ENCODE assay signal across 21 cellular contexts in the genomic region with DNA sequence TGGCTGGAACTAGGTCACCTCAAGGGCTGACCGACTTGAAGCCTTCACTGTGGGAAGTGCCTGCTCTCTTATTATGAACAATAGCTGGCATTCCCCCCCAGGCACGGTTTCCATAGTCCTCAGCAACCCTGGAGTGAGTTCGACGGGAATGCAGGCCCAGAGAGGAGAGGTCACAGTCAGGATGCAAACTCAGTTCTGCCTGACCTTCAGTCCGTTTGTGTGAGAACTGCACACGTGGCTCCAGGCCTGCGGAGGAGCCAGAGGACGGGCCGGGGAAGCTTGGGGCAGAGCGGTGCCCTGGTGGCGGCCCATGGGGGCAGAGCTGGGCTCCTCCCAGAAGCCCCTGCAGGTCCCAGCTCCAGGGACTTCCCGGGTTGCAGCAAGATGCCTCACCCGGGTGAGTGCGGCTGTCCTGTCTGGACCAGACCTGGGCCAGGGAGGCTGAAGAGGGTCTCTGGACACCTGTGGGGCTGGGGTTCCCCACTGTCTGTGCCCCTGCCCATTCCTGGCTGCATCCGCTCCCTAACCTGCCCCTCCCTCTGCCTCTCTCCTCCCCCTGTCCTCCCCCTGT. TPM values are rescaled to one million over a fixed set of nuclear protein-coding genes. Genes with fewer than 3 reads are reported as not detected.
DNase-seq lines count a peak whose midpoint lies in the region; ATAC-seq, FAIRE-seq and TF ChIP-seq lines count a peak whose summit lies in the region.
"Had no signal": no experiment of that assay in that cellular context is flagged by ENCODE, and none has a peak within 500 bp of the region (broad histone marks: within the 10 kb centered on the region; RNA-seq: fewer than 3 reads in every experiment).

No MANE protein-coding gene starts in this region.

- H3K36me3 ChIP-seq in HUES48 (ENCODE audit: control insufficient read depth, insufficient read depth, low read length) (no peaks in the 10 kb centered on the region), HepG2 (replicated peaks in 1 of 2; ENCODE audit: control insufficient read depth in 1 of 2, insufficient read depth in 2 of 2, low read length in 2 of 2) (no peaks in the 10 kb centered on the region)
- H3K36me3 ChIP-seq: heart right ventricle, SJCRH30 had no signal

- no peak overlapping the region for H3K4me3 ChIP-seq in HUES48 (ENCODE audit: low read depth, low read length)
- H3K4me3 ChIP-seq in HepG2 (replicated peaks in 1 of 3; ENCODE audit: insufficient read depth in 1 of 3, low read depth in 2 of 3, low read length in 3 of 3): peak overlapping the region; percentile 5 to 51 (median 8); a peak in 3 of 6 replicates
- H3K4me3 ChIP-seq: heart right ventricle, mucosa of descending colon, PC-9, SJCRH30 had no signal

- peak; percentile 55 for TF ChIP-seq RAD21 in HepG2 (CRISPR knock-in tag; IDR thresholded peaks at IDR 0.05)

- no peak overlapping the region for H3K9ac ChIP-seq in HUES48 (ENCODE audit: low read depth, low read length)
- peak overlapping the region; percentile 39; the same call in 1 of the 2 replicates for H3K9ac ChIP-seq in HepG2 (ENCODE audit: insufficient read depth, low read depth, low read length)

- CTCF ChIA-PET in HepG2 (lab: Yijun Ruan, JAX; ENCODE audit: low intra/inter-chr PET ratio, low total read pairs): no interaction called here

- TF ChIP-seq CTCF in HepG2 (CRISPR knock-in tag; IDR thresholded peaks at IDR 0.05): 0 out of 2 replicates have a peak, but pooled peaks have one; percentile 25

- TF ChIP-seq POLR2A in HepG2 (IDR thresholded peaks at IDR 0.05; ENCODE audit: insufficient read depth in 1 of 2, low read depth in 2 of 2, low read length in 2 of 2): peak in 1 of 2 experiments; percentile 32; a peak in 1 of 4 replicates

- peaks cover 5% of the 10 kb centered on the region; the same call in 1 of the 2 replicates for H3K4me1 ChIP-seq in HUES48 (ENCODE audit: control insufficient read depth, insufficient read depth, low read length)
- H3K4me1 ChIP-seq in HepG2 (ENCODE audit: insufficient read depth, low read length): peaks cover 31% of the 10 kb centered on the region

- in situ Hi-C loops in HepG2 (cut with HindIII; ENCODE audit: extremely low pct_ligation_motif_present, low pct_unique_long_range_greater_than_20kb): no loop called here

- H3K4me2 ChIP-seq in HepG2 (ENCODE audit: low read depth, low read length): peak overlapping the region; percentile 76
- H3K4me2 ChIP-seq: PC-9 had no signal

- no peaks in the 10 kb centered on the region for H3K27me3 ChIP-seq in HUES48 (ENCODE audit: control insufficient read depth, insufficient read depth, low read length)
- H3K27me3 ChIP-seq in HepG2 (ENCODE audit: control insufficient read depth in 1 of 2, insufficient read depth in 2 of 2, low read length in 2 of 2): no peaks in the 10 kb centered on the region
- H3K27me3 ChIP-seq: heart right ventricle, SJCRH30 had no signal

- TF ChIP-seq EP300 in HepG2 (IDR thresholded peaks at IDR 0.05; ENCODE audit: low read depth in 2 of 2, low read length in 2 of 2): no peak
- no peak for TF ChIP-seq EP300 in HepG2 (CRISPR knock-in tag; IDR thresholded peaks at IDR 0.05; ENCODE audit: borderline replicate concordance)

- peak overlapping the region; percentile 69 for H3K27ac ChIP-seq in HUES48 (ENCODE audit: low read depth, low read length)
- peak overlapping the region; percentile 62 for H3K27ac ChIP-seq in caudate nucleus (ENCODE audit: low read depth, low read length)
- no peak overlapping the region for H3K27ac ChIP-seq in HepG2 (ENCODE audit: extremely low read length, insufficient read depth, low read length)
- peak overlapping the region; percentile 27 for H3K27ac ChIP-seq in temporal lobe (ENCODE audit: low read depth, low read length)
- H3K27ac ChIP-seq: heart right ventricle, PC-9, SJCRH30 had no signal

- peak; percentile 93 for ATAC-seq in HepG2
- no peak for ATAC-seq in GM18907 (IDR thresholded peaks at IDR 0.05; ENCODE audit: unreplicated experiment)
- no peak for ATAC-seq in GM18520 (IDR thresholded peaks at IDR 0.05; ENCODE audit: unreplicated experiment)
- ATAC-seq: mucosa of descending colon had no signal

- no peaks in the 10 kb centered on the region for H4K20me1 ChIP-seq in HepG2 (ENCODE audit: insufficient read depth, low read length)

- POLR2A ChIA-PET in HepG2 (lab: Yijun Ruan, JAX): interaction anchor here (1.6 kb wide), 1 partner anchor 59 kb away, joined by 3 read pairs; no protein-coding TSS in a partner anchor

- no peaks in the 10 kb centered on the region for H3K79me2 ChIP-seq in HepG2 (ENCODE audit: insufficient read depth, low read length)

- H3K9me3 ChIP-seq in HUES48 (ENCODE audit: control insufficient read depth, insufficient read depth, low read length): no peaks in the 10 kb centered on the region
- no peaks in the 10 kb centered on the region for H3K9me3 ChIP-seq in HepG2 (ENCODE audit: low read length)
- H3K9me3 ChIP-seq: heart right ventricle, mucosa of descending colon, SJCRH30 had no signal

- intact Hi-C loops in HepG2 (cut with micrococcal nuclease; ENCODE audit: unreplicated experiment): loop anchor here (5.0 kb wide), 1 partner anchor 213 kb away; a partner anchor contains a TSS

- 11% methylated on average over 10 of the region's 15 CpGs for WGBS in HepG2 (ENCODE audit: low lambda C conversion rate)

- peak in 1 of 61 donors; percentile 47 for DNase-seq in caudate nucleus (lab: John Stamatoyannopoulos, UW)
- DNase-seq in HepG2 (ENCODE audit: low spot score): peak; percentile 41
- no peak for DNase-seq in DMS53 (lab: John Stamatoyannopoulos, UW)
- DNase-seq: activated CD4-positive, CD25-positive, alpha-beta regulatory T cell; effector memory CD4-positive, alpha-beta T cell; heart right ventricle; kidney glomerular epithelial cell; NCI-H82; occipital lobe; PC-9; SJCRH30; stimulated activated CD4-positive, alpha-beta T cell treated with anti-CD3 and anti-CD28 coated beads, Interleukin-1b, Interleukin-23, amount 100 ng/mL, for 48 hours; T-helper 2 cell had no signal

- H2AFZ ChIP-seq in HepG2 (ENCODE audit: low read length): peak overlapping the region; percentile 83
- H2AFZ ChIP-seq: PC-9 had no signal

- FAIRE-seq in HepG2 (lab: Jason Lieb, UNC): peak; percentile 60

- no TSS peak for BruUV-seq in HepG2 (replicated peaks; lab: Mats Ljungman, UMichigan)

RNA-seq across cellular contexts. Expression of a gene that starts 17.2 kb away (rescaled TPM):
- total RNA-seq in HepG2 (2016; rRNA removed; fragmentation: Illumina TruSeq; extraction: Trizol) (0.75 and 0.86 TPM in 2 replicates), temporal lobe (5.4 TPM)
- total RNA-seq in HepG2 (2016; cell fraction: cytosol; rRNA removed; fragmentation: Illumina TruSeq; extraction: Trizol; ENCODE audit: low read depth): 0.79 and 0.81 TPM in 2 replicates
- total RNA-seq in HepG2 (2016; cell fraction: insoluble cytoplasmic fraction; rRNA removed; fragmentation: Illumina TruSeq; extraction: Trizol): 0.52 and 0.64 TPM in 2 replicates
- total RNA-seq in HepG2 (2016; cell fraction: membrane; rRNA removed; fragmentation: Illumina TruSeq; extraction: Trizol): 1.1 TPM in 2 replicates
- total RNA-seq in HepG2 (2016; cell fraction: nucleus; rRNA removed; fragmentation: Illumina TruSeq; extraction: Trizol): 0.34 and 0.53 TPM in 2 replicates
- 0.28 and 0.57 TPM in 2 replicates for polyA plus RNA-seq in HepG2 (2011; rRNA removed)
- polyA plus RNA-seq in HepG2 (2011; cell fraction: cytosol; rRNA removed): 0.32 and 0.40 TPM in 2 replicates
- polyA plus RNA-seq in HepG2 (2011; cell fraction: nucleus; rRNA removed): 0.59 and 0.73 TPM in 2 replicates
- polyA plus RNA-seq in HepG2 (2012): 0.36 and 0.82 TPM in 2 replicates
- polyA plus RNA-seq in HepG2 (2016; cell fraction: cytosol; fragmentation: Illumina TruSeq; extraction: Trizol; ENCODE audit: low read depth): 1.3 TPM in 2 replicates
- polyA plus RNA-seq in HepG2 (2016; cell fraction: insoluble cytoplasmic fraction; fragmentation: Illumina TruSeq; extraction: Trizol; ENCODE audit: low read depth): 0.61 and 0.70 TPM in 2 replicates
- 1.2 and 1.7 TPM in 2 replicates for polyA plus RNA-seq in HepG2 (2016; cell fraction: membrane; fragmentation: Illumina TruSeq; extraction: Trizol; ENCODE audit: low read depth)
- polyA plus RNA-seq in HepG2 (2016; cell fraction: nucleus; fragmentation: Illumina TruSeq; extraction: Trizol; ENCODE audit: insufficient read depth, low read depth): 0.71 and 1.6 TPM in 2 replicates
- 0.05 and 0.36 TPM in 2 replicates for polyA minus RNA-seq in HepG2 (2011; rRNA and poly(A)+ RNA removed; ENCODE audit: low replicate concordance)
- 0.30 TPM in 1 of 2 replicates, not detected in the other for polyA minus RNA-seq in HepG2 (2011; cell fraction: cytosol; rRNA and poly(A)+ RNA removed)
- polyA minus RNA-seq in HepG2 (2011; cell fraction: nucleus; rRNA and poly(A)+ RNA removed): 0.12 and 0.39 TPM in 2 replicates
- total RNA-seq: activated T-helper 1 cell treated with anti-CD3 and anti-CD28 coated beads, Interleukin-12 subunit alpha, Interleukin-12 subunit beta, Interleukin-2, Interleukin-4 antibody, amounts not matched to agents 30 ng/mL and 10 ng/mL and 1 ng/mL, durations not matched to agents 14 hours and 24 hours and 36 hours; fibroblast of lung; HT-29 had no signal

RNA-seq across cellular contexts. Expression of a gene that starts 48.0 kb away (rescaled TPM):
- total RNA-seq in HepG2 (2016; rRNA removed; fragmentation: Illumina TruSeq; extraction: Trizol): 90.9 and 134 TPM in 2 replicates
- total RNA-seq in HepG2 (2016; cell fraction: cytosol; rRNA removed; fragmentation: Illumina TruSeq; extraction: Trizol; ENCODE audit: low read depth): 16.2 and 17.3 TPM in 2 replicates
- 91.3 and 151 TPM in 2 replicates for total RNA-seq in HepG2 (2016; cell fraction: insoluble cytoplasmic fraction; rRNA removed; fragmentation: Illumina TruSeq; extraction: Trizol)
- 27.2 and 27.7 TPM in 2 replicates for total RNA-seq in HepG2 (2016; cell fraction: membrane; rRNA removed; fragmentation: Illumina TruSeq; extraction: Trizol)
- total RNA-seq in HepG2 (2016; cell fraction: nucleus; rRNA removed; fragmentation: Illumina TruSeq; extraction: Trizol): 39.2 and 45.9 TPM in 2 replicates
- polyA plus RNA-seq in HepG2 (2011; rRNA removed): 67.2 and 69.3 TPM in 2 replicates
- 55.4 and 71.3 TPM in 2 replicates for polyA plus RNA-seq in HepG2 (2011; cell fraction: cytosol; rRNA removed)
- 15.4 and 18.8 TPM in 2 replicates for polyA plus RNA-seq in HepG2 (2011; cell fraction: nucleus; rRNA removed)
- 68.2 and 73.3 TPM in 2 replicates for polyA plus RNA-seq in HepG2 (2012)
- polyA plus RNA-seq in HepG2 (2016; cell fraction: cytosol; fragmentation: Illumina TruSeq; extraction: Trizol; ENCODE audit: low read depth): 7.5 and 7.7 TPM in 2 replicates
- 144 and 152 TPM in 2 replicates for polyA plus RNA-seq in HepG2 (2016; cell fraction: insoluble cytoplasmic fraction; fragmentation: Illumina TruSeq; extraction: Trizol; ENCODE audit: low read depth)
- polyA plus RNA-seq in HepG2 (2016; cell fraction: membrane; fragmentation: Illumina TruSeq; extraction: Trizol; ENCODE audit: low read depth): 14.8 and 15.1 TPM in 2 replicates
- polyA plus RNA-seq in HepG2 (2016; cell fraction: nucleus; fragmentation: Illumina TruSeq; extraction: Trizol; ENCODE audit: insufficient read depth, low read depth): 60.0 and 63.8 TPM in 2 replicates
- 53.2 and 88.3 TPM in 2 replicates for polyA minus RNA-seq in HepG2 (2011; rRNA and poly(A)+ RNA removed; ENCODE audit: low replicate concordance)
- polyA minus RNA-seq in HepG2 (2011; cell fraction: cytosol; rRNA and poly(A)+ RNA removed): 26.9 and 29.5 TPM in 2 replicates
- 24.2 and 38.3 TPM in 2 replicates for polyA minus RNA-seq in HepG2 (2011; cell fraction: nucleus; rRNA and poly(A)+ RNA removed)
- total RNA-seq in temporal lobe: 80.6 TPM

RNA-seq across cellular contexts. Expression of a gene that starts 58.0 kb away (rescaled TPM):
- total RNA-seq in HepG2 (2016; rRNA removed; fragmentation: Illumina TruSeq; extraction: Trizol) (13.4 and 13.5 TPM in 2 replicates), temporal lobe (27.0 TPM)
- total RNA-seq in HepG2 (2016; cell fraction: cytosol; rRNA removed; fragmentation: Illumina TruSeq; extraction: Trizol; ENCODE audit: low read depth): 8.7 and 9.3 TPM in 2 replicates
- 11.7 and 11.9 TPM in 2 replicates for total RNA-seq in HepG2 (2016; cell fraction: insoluble cytoplasmic fraction; rRNA removed; fragmentation: Illumina TruSeq; extraction: Trizol)
- total RNA-seq in HepG2 (2016; cell fraction: membrane; rRNA removed; fragmentation: Illumina TruSeq; extraction: Trizol): 17.2 and 17.6 TPM in 2 replicates
- total RNA-seq in HepG2 (2016; cell fraction: nucleus; rRNA removed; fragmentation: Illumina TruSeq; extraction: Trizol): 9.3 and 13.9 TPM in 2 replicates
- 14.1 and 14.6 TPM in 2 replicates for polyA plus RNA-seq in HepG2 (2011; rRNA removed)
- 12.3 and 14.8 TPM in 2 replicates for polyA plus RNA-seq in HepG2 (2011; cell fraction: cytosol; rRNA removed)
- 6.2 and 6.7 TPM in 2 replicates for polyA plus RNA-seq in HepG2 (2011; cell fraction: nucleus; rRNA removed)
- 12.5 and 13.1 TPM in 2 replicates for polyA plus RNA-seq in HepG2 (2012)
- polyA plus RNA-seq in HepG2 (2016; cell fraction: cytosol; fragmentation: Illumina TruSeq; extraction: Trizol; ENCODE audit: low read depth): 7.3 and 7.7 TPM in 2 replicates
- 12.8 and 13.3 TPM in 2 replicates for polyA plus RNA-seq in HepG2 (2016; cell fraction: insoluble cytoplasmic fraction; fragmentation: Illumina TruSeq; extraction: Trizol; ENCODE audit: low read depth)
- polyA plus RNA-seq in HepG2 (2016; cell fraction: membrane; fragmentation: Illumina TruSeq; extraction: Trizol; ENCODE audit: low read depth): 12.3 and 13.0 TPM in 2 replicates
- polyA plus RNA-seq in HepG2 (2016; cell fraction: nucleus; fragmentation: Illumina TruSeq; extraction: Trizol; ENCODE audit: insufficient read depth, low read depth): 10.7 and 11.2 TPM in 2 replicates
- 22.9 and 28.7 TPM in 2 replicates for polyA minus RNA-seq in HepG2 (2011; rRNA and poly(A)+ RNA removed; ENCODE audit: low replicate concordance)
- 11.3 and 13.1 TPM in 2 replicates for polyA minus RNA-seq in HepG2 (2011; cell fraction: cytosol; rRNA and poly(A)+ RNA removed)
- polyA minus RNA-seq in HepG2 (2011; cell fraction: nucleus; rRNA and poly(A)+ RNA removed): 15.7 and 16.4 TPM in 2 replicates
